1 cellular context compared by ENCODE assay signal in the genomic region with DNA sequence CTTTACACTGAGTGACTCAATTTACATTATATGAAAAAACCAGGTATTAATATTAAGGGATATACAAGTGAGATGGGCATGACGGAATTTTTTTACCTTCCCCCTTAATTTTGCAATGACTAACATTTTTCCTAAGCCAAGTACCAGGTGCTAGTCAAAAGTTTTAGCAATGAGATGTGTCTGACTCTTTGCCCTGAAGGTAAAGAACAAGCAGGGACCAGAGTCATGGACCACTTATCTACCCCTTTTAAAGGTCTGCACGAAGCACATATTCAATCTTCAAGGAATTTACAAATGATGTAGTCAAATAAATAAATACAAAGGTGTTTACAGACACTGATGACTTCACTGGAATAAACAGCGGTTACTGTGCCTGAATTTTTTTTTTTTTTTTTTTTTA.
TF ChIP-seq lines count a peak whose summit lies in the region.

No MANE protein-coding gene starts in this region.

TF ChIP-seq in HepG2, 621 proteins besides CTCF, POLR2A, EP300 and RAD21:
- no peak for TF ChIP-seq ZNF282 (IDR thresholded peaks at IDR 0.05; ENCODE audit: partially characterized antibody)
- TF ChIP-seq, protein P1, sequence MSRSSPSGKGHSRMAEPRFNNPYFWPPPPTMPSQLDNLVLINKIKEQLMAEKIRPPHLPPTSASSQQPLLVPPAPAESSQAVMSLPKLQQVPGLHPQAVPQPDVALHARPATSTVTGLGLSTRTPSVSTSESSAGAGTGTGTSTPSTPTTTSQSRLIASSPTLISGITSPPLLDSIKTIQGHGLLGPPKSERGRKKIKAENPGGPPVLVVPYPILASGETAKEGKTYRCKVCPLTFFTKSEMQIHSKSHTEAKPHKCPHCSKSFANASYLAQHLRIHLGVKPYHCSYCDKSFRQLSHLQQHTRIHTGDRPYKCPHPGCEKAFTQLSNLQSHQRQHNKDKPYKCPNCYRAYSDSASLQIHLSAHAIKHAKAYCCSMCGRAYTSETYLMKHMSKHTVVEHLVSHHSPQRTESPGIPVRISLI (CRISPR knock-in tag; IDR thresholded peaks at IDR 0.05; ENCODE audit: borderline replicate concordance), result peak; percentile 36; the same call in 1 of the 2 replicates
